ENCODE assay signal across 1 cellular context in genomic region chr14:86334355-86334754, GRCh38.
TF ChIP-seq lines count a peak whose summit lies in the region.

No MANE protein-coding gene starts in this region.

TF ChIP-seq in IMR-90, 13 proteins besides CTCF, POLR2A, EP300 and RAD21 (continued from another document):
- TF ChIP-seq CHD1 (IDR thresholded peaks at IDR 0.05; ENCODE audit: low read depth, low read length) (no peak), MXI1 (IDR thresholded peaks at IDR 0.05; ENCODE audit: borderline replicate concordance, low read depth, low read length) (no peak), NFE2L2 (IDR thresholded peaks at IDR 0.05; ENCODE audit: low read depth, low read length) (no peak), RCOR1 (IDR thresholded peaks at IDR 0.05; ENCODE audit: insufficient replicate concordance, low read length) (no peak)
TF ChIP-seq in IMR-90: peak in this region for 0.
